Comparison of ENCODE assay signal across 19 cellular contexts in genomic region chr2:163713534-163714311, GRCh38. TPM values are rescaled to one million over a fixed set of nuclear protein-coding genes. Genes with fewer than 3 reads are reported as not detected.
DNase-seq lines count a peak whose midpoint lies in the region; ATAC-seq and TF ChIP-seq lines count a peak whose summit lies in the region.
"Had no signal": no experiment of that assay in that cellular context is flagged by ENCODE, and none has a peak within 500 bp of the region (broad histone marks: within the 10 kb centered on the region; RNA-seq: fewer than 3 reads in every experiment).

No MANE protein-coding gene starts in this region.

- H3K9me3 ChIP-seq in left ventricle myocardium inferior (replicated peaks), result no peaks in the 10 kb centered on the region
- H3K9me3 ChIP-seq: HAP-1 had no signal

- H3K4me1 ChIP-seq in left ventricle myocardium inferior, result peaks cover 100% of the 10 kb centered on the region

- DNase-seq in left ventricle myocardium inferior (no peak), Right ventricle myocardium inferior (ENCODE audit: missing footprints) (no peak), cerebellar cortex (ENCODE audit: low spot score) (peak; percentile 57), nephron progenitor cell (no peak), type B pancreatic cell (ENCODE audit: extremely low spot score, unreplicated experiment) (no peak), glomerular visceral epithelial cell (ENCODE audit: extremely low spot score) (no peak), middle frontal gyrus (ENCODE audit: extremely low spot score, low spot score) (no peak)
- DNase-seq: activated effector memory CD4-positive, alpha-beta T cell treated with Interleukin-2 at 50 U/mL for 16 hours; CD8-positive, alpha-beta T cell; cortex of kidney; naive thymus-derived CD4-positive, alpha-beta T cell; NCI-H1105 treated with DMSO at 0.1 percent for 48 hours; SHP77 treated with DMSO at 0.1 percent for 48 hours; stimulated activated naive CD8-positive, alpha-beta T cell treated with anti-CD3 and anti-CD28 coated beads, Interleukin-15, amount 100 ng/mL, for 72 hours had no signal

- no peak overlapping the region for H3K4me3 Mint-ChIP-seq in nephron progenitor cell
- peak overlapping the region; percentile 46 for H3K4me3 Mint-ChIP-seq in type B pancreatic cell
- H3K4me3 Mint-ChIP-seq: CD8-positive, alpha-beta T cell; naive thymus-derived CD4-positive, alpha-beta T cell; stimulated activated naive CD8-positive, alpha-beta T cell treated with anti-CD3 and anti-CD28 coated beads, Interleukin-15, amount 100 ng/mL, for 72 hours had no signal

- H3K4me1 Mint-ChIP-seq in nephron progenitor cell (peaks cover 82% of the 10 kb centered on the region), type B pancreatic cell (ENCODE audit: unreplicated experiment) (peaks cover 51% of the 10 kb centered on the region)
- H3K4me1 Mint-ChIP-seq: naive thymus-derived CD4-positive, alpha-beta T cell; stimulated activated naive CD8-positive, alpha-beta T cell treated with anti-CD3 and anti-CD28 coated beads, Interleukin-15, amount 100 ng/mL, for 72 hours had no signal

- H3K27ac ChIP-seq in left ventricle myocardium inferior (replicated peaks), result peak overlapping the region; percentile 33
- H3K27ac ChIP-seq: epithelial cell of prostate had no signal

- TF ChIP-seq CTCF in left ventricle myocardium inferior (IDR thresholded peaks at IDR 0.05; ENCODE audit: borderline replicate concordance) (no peak), nephron progenitor cell (IDR thresholded peaks at IDR 0.05) (no peak), type B pancreatic cell (conservative IDR thresholded peaks at IDR 0.05) (no peak)

- no peaks in the 10 kb centered on the region for H3K27me3 Mint-ChIP-seq in nephron progenitor cell (ENCODE audit: low read depth, poor library complexity)
- no peaks in the 10 kb centered on the region for H3K27me3 Mint-ChIP-seq in type B pancreatic cell
- H3K27me3 Mint-ChIP-seq: naive thymus-derived CD4-positive, alpha-beta T cell; stimulated activated naive CD8-positive, alpha-beta T cell treated with anti-CD3 and anti-CD28 coated beads, Interleukin-15, amount 100 ng/mL, for 72 hours had no signal

- H3K9me3 Mint-ChIP-seq in nephron progenitor cell, result no peaks in the 10 kb centered on the region
- H3K9me3 Mint-ChIP-seq in type B pancreatic cell, result no peaks in the 10 kb centered on the region
- H3K9me3 Mint-ChIP-seq: CD8-positive, alpha-beta T cell had no signal

- H3K27me3 ChIP-seq in left ventricle myocardium inferior (ENCODE audit: low read depth), result no peaks in the 10 kb centered on the region

- ATAC-seq in Right ventricle myocardium inferior, result no peak
- no peak for ATAC-seq in HG03175 (IDR thresholded peaks at IDR 0.05; ENCODE audit: unreplicated experiment)
- ATAC-seq: CD8-positive, alpha-beta T cell; naive thymus-derived CD4-positive, alpha-beta T cell; stimulated activated naive CD8-positive, alpha-beta T cell treated with anti-CD3 and anti-CD28 coated beads, Interleukin-15, amount 100 ng/mL, for 72 hours had no signal

- H3K27ac Mint-ChIP-seq in nephron progenitor cell (peak overlapping the region; percentile 79), type B pancreatic cell (no peak overlapping the region)
- H3K27ac Mint-ChIP-seq: CD8-positive, alpha-beta T cell; naive thymus-derived CD4-positive, alpha-beta T cell; stimulated activated naive CD8-positive, alpha-beta T cell treated with anti-CD3 and anti-CD28 coated beads, Interleukin-15, amount 100 ng/mL, for 72 hours had no signal

- no peaks in the 10 kb centered on the region for H3K36me3 ChIP-seq in left ventricle myocardium inferior
- H3K36me3 ChIP-seq: HAP-1 had no signal

- peak overlapping the region; percentile 23 for H3K4me3 ChIP-seq in left ventricle myocardium inferior
- H3K4me3 ChIP-seq: HAP-1, lung had no signal

- intact Hi-C loops in left ventricle myocardium inferior (cut with micrococcal nuclease) (no loop called here), Right ventricle myocardium inferior (cut with DNase I) (no loop called here)

- H3K36me3 Mint-ChIP-seq in nephron progenitor cell (ENCODE audit: low read depth) (no peaks in the 10 kb centered on the region), type B pancreatic cell (peaks cover under 1% of the 10 kb centered on the region)
- H3K36me3 Mint-ChIP-seq: CD8-positive, alpha-beta T cell; naive thymus-derived CD4-positive, alpha-beta T cell had no signal

RNA-seq across cellular contexts. Expression of gene FIGN, which starts 22.1 kb away (rescaled TPM):
- total RNA-seq in left ventricle myocardium inferior, result 12.9 TPM
- total RNA-seq in Right ventricle myocardium inferior, result 16.7 TPM
- total RNA-seq in type B pancreatic cell (ENCODE audit: low replicate concordance), result 8.6 and 19.5 TPM in 2 replicates
- total RNA-seq: CD8-positive, alpha-beta T cell; T-helper 2 cell treated with Interferon-gamma antibody and Interleukin-4, amounts not matched to agents 100 ng/mL and 5 ng/mL, for 36 hours had no signal
